In the genomic region with DNA sequence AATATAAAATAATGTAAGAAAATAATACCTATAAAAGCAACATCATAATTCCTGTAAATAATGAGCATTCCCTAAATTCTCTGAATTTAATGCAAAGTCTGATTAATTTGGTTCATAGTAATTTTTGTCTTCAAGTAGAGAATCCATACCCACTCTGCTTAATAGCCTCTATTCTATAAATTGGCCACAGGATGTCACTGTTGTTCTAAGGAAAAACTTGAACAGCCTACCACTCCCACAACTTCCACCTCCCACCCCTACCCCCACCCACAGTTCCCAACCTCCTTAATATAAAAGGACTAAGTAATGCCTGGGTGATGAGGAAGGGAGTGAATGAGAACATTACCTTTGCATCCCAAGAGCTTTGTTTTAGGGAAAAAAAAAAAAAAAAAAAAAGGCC, we compare ENCODE assay signal across 8 cellular contexts. TPM values are rescaled to one million over a fixed set of nuclear protein-coding genes. Genes with fewer than 3 reads are reported as not detected.
A peak's percentile ranks its signal among the peaks of the same experiment; 100 is the strongest.
DNase-seq lines count a peak whose midpoint lies in the region; ATAC-seq, FAIRE-seq and TF ChIP-seq lines count a peak whose summit lies in the region.

No MANE protein-coding gene starts in this region.

- H3K27me3 ChIP-seq in KMS-11 (ENCODE audit: insufficient read depth, low read depth): no peaks in the 10 kb centered on the region

- no peak for FAIRE-seq in urothelium cell line (lab: Jason Lieb, UNC)

- in situ Hi-C loops in SK-MEL-5 (cut with HindIII; ENCODE audit: low pct_unique_long_range_greater_than_20kb, low sequenced_read_pairs): no loop called here

- H3K4me3 ChIP-seq in KMS-11 (IDR thresholded peaks at IDR 0.05; ENCODE audit: insufficient read depth, low read depth, low read length): no peak overlapping the region

- H3K27ac ChIP-seq in KMS-11: no peak overlapping the region

- no peak overlapping the region for H3K9ac ChIP-seq in KMS-11

- H4K20me1 ChIP-seq in KMS-11 (ENCODE audit: insufficient read depth): no peaks in the 10 kb centered on the region

- ATAC-seq in HG02642 (IDR thresholded peaks at IDR 0.05; ENCODE audit: poor library complexity, unreplicated experiment) (no peak), GM21528 (IDR thresholded peaks at IDR 0.05; ENCODE audit: low FRiP score, unreplicated experiment) (no peak), HG02852 (IDR thresholded peaks at IDR 0.05; ENCODE audit: unreplicated experiment) (no peak)

- H3K36me3 ChIP-seq in KMS-11 (ENCODE audit: insufficient read depth): no peaks in the 10 kb centered on the region

- no peaks in the 10 kb centered on the region for H3K79me2 ChIP-seq in KMS-11 (ENCODE audit: insufficient read depth, low read depth)

- TF ChIP-seq CTCF in KMS-11 (conservative IDR thresholded peaks at IDR 0.05; ENCODE audit: low read depth, low read length): peak; percentile 64

- H2AFZ ChIP-seq in KMS-11 (ENCODE audit: low read depth): no peak overlapping the region

- H3K4me2 ChIP-seq in KMS-11: no peak overlapping the region

- DNase-seq in DMS114 treated with DMSO at 0.1 percent for 48 hours (lab: John Stamatoyannopoulos, UW; ENCODE audit: unreplicated experiment) (peak; percentile 29), SK-MEL-5 (ENCODE audit: low read depth, low spot score) (peak; percentile 77), glomerular visceral epithelial cell (ENCODE audit: extremely low spot score) (peak; percentile 42), urothelium cell line (ENCODE audit: low spot score) (peak; percentile 36)

- H3K4me1 ChIP-seq in KMS-11 (ENCODE audit: low read depth, poor library complexity, severe bottlenecking): no peaks in the 10 kb centered on the region

RNA-seq across cellular contexts. Expression of gene BBS5, which starts 27.2 kb away (rescaled TPM):
- total RNA-seq in SK-MEL-5 (2014; rRNA removed; shearing (Covaris generic)): 16.7 and 19.2 TPM in 2 replicates
- 28.1 and 34.1 TPM in 2 replicates for polyA plus RNA-seq in SK-MEL-5 (2015; cell fraction: cytosol; rRNA removed)
- polyA plus RNA-seq in SK-MEL-5 (2015; cell fraction: nucleus; rRNA removed): 72.3 and 83.3 TPM in 2 replicates

RNA-seq across cellular contexts. Expression of gene KLHL41, which starts 57.4 kb away (rescaled TPM):
- total RNA-seq in SK-MEL-5 (2014; rRNA removed; shearing (Covaris generic)): 0.98 and 1.3 TPM in 2 replicates
- 0.35 TPM in 2 replicates for polyA plus RNA-seq in SK-MEL-5 (2015; cell fraction: cytosol; rRNA removed)
- 8.4 and 9.6 TPM in 2 replicates for polyA plus RNA-seq in SK-MEL-5 (2015; cell fraction: nucleus; rRNA removed)
